Comparison of ENCODE assay signal across 9 cellular contexts in genomic region chr7:26329520-26330269, GRCh38. TPM values are rescaled to one million over a fixed set of nuclear protein-coding genes. Genes with fewer than 3 reads are reported as not detected.
DNase-seq lines count a peak whose midpoint lies in the region; ATAC-seq and TF ChIP-seq lines count a peak whose summit lies in the region.
"Had no signal": no experiment of that assay in that cellular context is flagged by ENCODE, and none has a peak within 500 bp of the region (broad histone marks: within the 10 kb centered on the region; RNA-seq: fewer than 3 reads in every experiment).

No MANE protein-coding gene starts in this region.

- no peaks in the 10 kb centered on the region for H3K79me2 ChIP-seq in hepatocyte

- peaks cover 72% of the 10 kb centered on the region for H3K4me1 Mint-ChIP-seq in dendritic cell treated with granulocyte-macrophage colony-stimulating factor and Interleukin-4, amounts not matched to agents 40 ng/mL and 50 ng/mL, for 4 days (ENCODE audit: low read depth)
- no peaks in the 10 kb centered on the region for H3K4me1 Mint-ChIP-seq in glutamatergic neuron (ENCODE audit: low read depth, unreplicated experiment)
- H3K4me1 Mint-ChIP-seq in activated T-helper 17 cell treated with anti-CD3 and anti-CD28 coated beads, Interleukin-2, amount 50 U/mL, for 72 hours: peaks cover 14% of the 10 kb centered on the region

- H3K4me3 ChIP-seq in spleen (peak overlapping the region in 1 of 8 donors; percentile 43), hepatocyte (no peak overlapping the region)

- no peaks in the 10 kb centered on the region for H3K27me3 ChIP-seq in spleen (replicated peaks in 1 of 7)
- no peaks in the 10 kb centered on the region for H3K27me3 ChIP-seq in hepatocyte

- peak overlapping the region; percentile 42 for H3K4me3 Mint-ChIP-seq in dendritic cell treated with granulocyte-macrophage colony-stimulating factor and Interleukin-4, amounts not matched to agents 40 ng/mL and 50 ng/mL, for 4 days
- no peak overlapping the region for H3K4me3 Mint-ChIP-seq in glutamatergic neuron (ENCODE audit: unreplicated experiment)
- H3K4me3 Mint-ChIP-seq in activated T-helper 17 cell treated with anti-CD3 and anti-CD28 coated beads, Interleukin-2, amount 50 U/mL, for 72 hours: no peak overlapping the region

- peak; percentile 86 for DNase-seq in spleen
- no peak for DNase-seq in glutamatergic neuron
- no peak for DNase-seq in hepatocyte (ENCODE audit: low spot score)
- DNase-seq: NCI-H2029 had no signal

- no peak overlapping the region for H2AFZ ChIP-seq in hepatocyte

- no peak overlapping the region for H3K4me2 ChIP-seq in hepatocyte

- no peaks in the 10 kb centered on the region for H3K27me3 Mint-ChIP-seq in dendritic cell treated with granulocyte-macrophage colony-stimulating factor and Interleukin-4, amounts not matched to agents 40 ng/mL and 50 ng/mL, for 4 days
- peaks cover 6% of the 10 kb centered on the region for H3K27me3 Mint-ChIP-seq in glutamatergic neuron (ENCODE audit: unreplicated experiment)
- H3K27me3 Mint-ChIP-seq in activated T-helper 17 cell treated with anti-CD3 and anti-CD28 coated beads, Interleukin-2, amount 50 U/mL, for 72 hours: no peaks in the 10 kb centered on the region

- H4K20me1 ChIP-seq in hepatocyte (ENCODE audit: insufficient read depth, poor library complexity, severe bottlenecking): no peaks in the 10 kb centered on the region

- no peak for TF ChIP-seq POLR2A in spleen (IDR thresholded peaks at IDR 0.05)

- ATAC-seq in GM19043 (IDR thresholded peaks at IDR 0.05; ENCODE audit: low read depth, unreplicated experiment) (peak; percentile 48), HG03571 (IDR thresholded peaks at IDR 0.05; ENCODE audit: unreplicated experiment) (peak; percentile 46), GM19035 (IDR thresholded peaks at IDR 0.05; ENCODE audit: unreplicated experiment) (no peak)
- ATAC-seq in activated T-helper 17 cell treated with anti-CD3 and anti-CD28 coated beads, Interleukin-2, amount 50 U/mL, for 72 hours (replicated peaks): no peak

- H3K36me3 ChIP-seq in spleen (no peaks in the 10 kb centered on the region), hepatocyte (replicated peaks; ENCODE audit: insufficient read depth, low read depth) (no peaks in the 10 kb centered on the region)

- no peaks in the 10 kb centered on the region for H3K9me3 Mint-ChIP-seq in dendritic cell treated with granulocyte-macrophage colony-stimulating factor and Interleukin-4, amounts not matched to agents 40 ng/mL and 50 ng/mL, for 4 days
- H3K9me3 Mint-ChIP-seq in glutamatergic neuron (ENCODE audit: unreplicated experiment): no peaks in the 10 kb centered on the region
- no peaks in the 10 kb centered on the region for H3K9me3 Mint-ChIP-seq in activated T-helper 17 cell treated with anti-CD3 and anti-CD28 coated beads, Interleukin-2, amount 50 U/mL, for 72 hours

- H3K27ac Mint-ChIP-seq in dendritic cell treated with granulocyte-macrophage colony-stimulating factor and Interleukin-4, amounts not matched to agents 40 ng/mL and 50 ng/mL, for 4 days: peak overlapping the region; percentile 88
- H3K27ac Mint-ChIP-seq in glutamatergic neuron (ENCODE audit: unreplicated experiment): no peak overlapping the region
- no peak overlapping the region for H3K27ac Mint-ChIP-seq in activated T-helper 17 cell treated with anti-CD3 and anti-CD28 coated beads, Interleukin-2, amount 50 U/mL, for 72 hours

- H3K36me3 Mint-ChIP-seq in dendritic cell treated with granulocyte-macrophage colony-stimulating factor and Interleukin-4, amounts not matched to agents 40 ng/mL and 50 ng/mL, for 4 days (ENCODE audit: low read depth): peaks cover 10% of the 10 kb centered on the region
- peaks cover 22% of the 10 kb centered on the region for H3K36me3 Mint-ChIP-seq in glutamatergic neuron (ENCODE audit: unreplicated experiment)
- peaks cover 5% of the 10 kb centered on the region for H3K36me3 Mint-ChIP-seq in activated T-helper 17 cell treated with anti-CD3 and anti-CD28 coated beads, Interleukin-2, amount 50 U/mL, for 72 hours (ENCODE audit: low read depth)

- TF ChIP-seq CTCF in spleen (IDR thresholded peaks at IDR 0.05 in 8 of 11, conservative IDR thresholded peaks at IDR 0.05 in 3 of 11): peak in 4 of 11 experiments; percentile 18 to 56 (median 39)
- no peak for TF ChIP-seq CTCF in glutamatergic neuron (IDR thresholded peaks at IDR 0.05; ENCODE audit: partially characterized antibody, unreplicated experiment)
- no peak for TF ChIP-seq CTCF in hepatocyte (IDR thresholded peaks at IDR 0.05; ENCODE audit: poor library complexity)

- H3K27ac ChIP-seq in spleen (peak overlapping the region in 7 of 8 donors; percentile 54 to 87 (median 79)), hepatocyte (no peak overlapping the region)

- H3K4me1 ChIP-seq in spleen: peaks cover 10 to 71% (median 42%) of the 10 kb centered on the region in 6 donors
- no peaks in the 10 kb centered on the region for H3K4me1 ChIP-seq in hepatocyte (ENCODE audit: insufficient read depth)

- H3K9me3 ChIP-seq in spleen (peaks cover 0 to 5% (median 0%) of the 10 kb centered on the region in 8 donors), hepatocyte (ENCODE audit: low read depth) (no peaks in the 10 kb centered on the region)

- H3K9me2 ChIP-seq in hepatocyte (replicated peaks; ENCODE audit: insufficient read depth): no peaks in the 10 kb centered on the region

- intact Hi-C loops in dendritic cell treated with granulocyte-macrophage colony-stimulating factor and Interleukin-4, amounts not matched to agents 40 ng/mL and 50 ng/mL, for 4 days (cut with micrococcal nuclease): loop anchor here (5.0 kb wide), 1 partner anchor 37 kb away; the partner anchor contains the start of gene SNX10
- intact Hi-C loops in spleen (cut with DNase I; ENCODE audit: low total_unique reads): no loop called here

- WGBS in spleen, 5 donors: 51 to 65% (median 52%) methylated on average over 12 to 13 of the region's 13 CpGs
- 82% methylated on average over 13 of the region's 13 CpGs for WGBS in hepatocyte (ENCODE audit: low lambda C conversion rate, missing lambda C conversion rate)

RNA-seq across cellular contexts. Expression of gene SNX10, which starts 38.0 kb away (rescaled TPM):
- total RNA-seq in spleen (10 to 100 TPM; 31.0 to 46.3 (median 42.1) TPM), glutamatergic neuron (ENCODE audit: unreplicated experiment) (6.1 TPM), hepatocyte (6.3 and 8.2 TPM in 2 replicates)
- polyA plus RNA-seq in spleen (10 to 100 TPM; 20.8 to 38.6 (median 28.6) TPM), hepatocyte (5.4 and 6.1 TPM in 2 replicates)
- total RNA-seq in activated T-helper 17 cell treated with anti-CD3 and anti-CD28 coated beads, Interleukin-2, amount 50 U/mL, for 72 hours: 10 to 100 TPM; 23.5 to 30.8 TPM

Comparison
In these comparisons a context has a peak if more than half of its experiments do, and no peak if none do; other contexts are left out.
1. ATAC-seq: peak in GM19043 (single experiment) and HG03571 (single experiment); none in GM19035 (single experiment) and activated T-helper 17 cell treated with anti-CD3 and anti-CD28 coated beads, Interleukin-2, amount 50 U/mL, for 72 hours (single experiment).